23 cellular contexts compared by ENCODE assay signal in the genomic region with DNA sequence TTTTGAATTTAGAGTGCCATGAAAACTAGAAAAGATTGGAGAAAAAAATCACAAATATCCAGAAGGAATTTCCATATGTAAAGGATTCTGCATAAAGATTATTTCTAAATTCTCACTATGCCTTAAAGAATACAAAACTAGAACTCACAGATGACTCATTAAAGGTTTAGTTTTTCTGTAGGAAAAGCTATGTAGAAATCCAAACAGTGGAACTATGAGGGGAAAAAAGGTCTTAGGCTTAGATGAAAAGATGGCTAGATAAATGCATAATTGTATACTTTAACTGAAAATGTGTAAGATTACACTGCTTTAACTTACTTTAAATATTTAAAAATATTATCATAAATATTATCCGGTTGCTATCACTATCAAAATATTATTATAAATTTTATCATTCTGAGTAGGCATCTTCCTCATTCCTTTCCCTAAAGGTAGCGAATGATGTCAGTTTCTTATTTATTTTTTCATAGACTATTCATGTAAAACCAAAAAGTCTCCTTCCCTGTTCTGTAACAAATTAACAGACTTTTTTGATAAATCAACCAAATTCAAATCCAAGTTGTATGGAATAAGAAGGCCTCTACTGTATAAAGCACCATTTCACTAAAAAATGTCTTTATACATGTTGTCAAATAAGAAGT.
"Had no signal": no experiment of that assay in that cellular context is flagged by ENCODE, and none has a peak within 500 bp of the region (broad histone marks: within the 10 kb centered on the region; RNA-seq: fewer than 3 reads in every experiment).

No MANE protein-coding gene starts in this region.

- H3K4me1 Mint-ChIP-seq: natural killer cell, WTC11 had no signal

- H3K4me3 Mint-ChIP-seq: activated CD4-positive, alpha-beta T cell treated with anti-CD3 and anti-CD28 coated beads for 36 hours; activated naive CD8-positive, alpha-beta T cell; activated T-cell treated with anti-CD3 and anti-CD28 coated beads, Interleukin-2, amount 50 U/mL, for 4 hours; natural killer cell; WTC11 had no signal

- H3K9me3 Mint-ChIP-seq: activated T-helper 2 cell treated with anti-CD3 and anti-CD28 coated beads, Interferon-gamma antibody, Interleukin-2, Interleukin-4, amounts not matched to agents 10 μg/mL and 5 μg/mL and 100 μg/mL, durations not matched to agents 14 hours and 24 hours and 36 hours; natural killer cell had no signal

- H3K27me3 ChIP-seq: heart right ventricle, upper lobe of left lung had no signal

- H3K4me1 ChIP-seq: heart right ventricle, left ventricle myocardium inferior, prostate gland, upper lobe of left lung had no signal

- DNase-seq: activated CD4-positive, alpha-beta T cell treated with anti-CD3 and anti-CD28 coated beads for 36 hours; activated CD4-positive, alpha-beta T cell treated with anti-CD3 and anti-CD28 coated beads, Interleukin-2, amount 50 U/mL, for 4 hours; activated CD8-positive, alpha-beta memory T cell treated with anti-CD3 and anti-CD28 coated beads for 24 hours; activated CD8-positive, alpha-beta memory T cell treated with anti-CD3 and anti-CD28 coated beads, Interleukin-2, amount 50 U/mL, for 4 hours; activated naive CD4-positive, alpha-beta T cell; activated T-cell treated with anti-CD3 and anti-CD28 coated beads, Interleukin-2, amount 50 U/mL, for 4 hours; dermis blood vessel endothelial cell; effector CD8-positive, alpha-beta T cell; heart right ventricle; kidney; left ventricle myocardium inferior; mammary epithelial cell; midbrain; natural killer cell; stimulated activated CD4-positive, alpha-beta T cell treated with anti-CD3 and anti-CD28 coated beads, Interleukin-4, amount 100 ng/mL, for 24 hours; stimulated activated naive CD4-positive, alpha-beta T cell treated with Interleukin-2 at 50 U/mL for 16 hours; T-helper 9 cell; upper lobe of left lung had no signal

- ATAC-seq: activated CD4-positive, alpha-beta T cell treated with anti-CD3 and anti-CD28 coated beads for 36 hours; activated T-cell treated with anti-CD3 and anti-CD28 coated beads, Interleukin-2, amount 50 U/mL, for 4 hours; esophagus mucosa; heart right ventricle; natural killer cell; WTC11 had no signal

- H3K36me3 ChIP-seq: heart right ventricle, left ventricle myocardium inferior, prostate gland, upper lobe of left lung had no signal

- H3K9me3 ChIP-seq: prostate gland, upper lobe of left lung had no signal

- H3K27ac Mint-ChIP-seq: activated CD4-positive, alpha-beta T cell treated with anti-CD3 and anti-CD28 coated beads for 36 hours; activated naive CD8-positive, alpha-beta T cell; activated T-helper 2 cell treated with anti-CD3 and anti-CD28 coated beads, Interferon-gamma antibody, Interleukin-2, Interleukin-4, amounts not matched to agents 10 μg/mL and 5 μg/mL and 100 μg/mL, durations not matched to agents 14 hours and 24 hours and 36 hours; natural killer cell; WTC11 had no signal

- H3K4me3 ChIP-seq: heart right ventricle, left ventricle myocardium inferior, prostate gland, upper lobe of left lung had no signal

- H3K27ac ChIP-seq: heart right ventricle, left ventricle myocardium inferior, prostate gland, upper lobe of left lung had no signal
